ENCODE assay signal across 1 cellular context in genomic region chr7:103307487-103308231, GRCh38.
TF ChIP-seq lines count a peak whose summit lies in the region.

No MANE protein-coding gene starts in this region.

TF ChIP-seq in HEK293, 187 proteins besides CTCF, POLR2A, EP300 and RAD21 (continued from another document):
- TF ChIP-seq ZNF580 (tag by site-specific recombination; IDR thresholded peaks at IDR 0.05) (no peak), ZNF830 (tag by site-specific recombination; IDR thresholded peaks at IDR 0.05; ENCODE audit: low read depth) (peak; percentile 52; the same call in 1 of the 2 replicates), ZNF184 (tag by site-specific recombination; IDR thresholded peaks at IDR 0.05) (peak; percentile 69; the same call in 1 of the 2 replicates), ZBTB6 (tag by site-specific recombination; IDR thresholded peaks at IDR 0.05) (no peak), GLIS1 (tag by site-specific recombination; IDR thresholded peaks at IDR 0.05) (no peak), ZNF114 (tag by site-specific recombination; IDR thresholded peaks at IDR 0.05) (no peak)
